Comparison of ENCODE assay signal across 8 cellular contexts in genomic region chr19:3671680-3672574, GRCh38. TPM values are rescaled to one million over a fixed set of nuclear protein-coding genes. Genes with fewer than 3 reads are reported as not detected.
DNase-seq lines count a peak whose midpoint lies in the region; ATAC-seq, FAIRE-seq and TF ChIP-seq lines count a peak whose summit lies in the region.

No MANE protein-coding gene starts in this region.

- peak overlapping the region; percentile 49 for H3K4me3 Mint-ChIP-seq in activated CD4-positive, alpha-beta T cell treated with anti-CD3 and anti-CD28 coated beads for 36 hours
- no peak overlapping the region for H3K4me3 Mint-ChIP-seq in activated CD4-positive, alpha-beta T cell treated with anti-CD3 and anti-CD28 coated beads, Interleukin-2, amount 10 ng/mL, durations not matched to agents 7 days and 5 days
- no peak overlapping the region for H3K4me3 Mint-ChIP-seq in astrocyte (ENCODE audit: unreplicated experiment)

- H3K4me2 ChIP-seq in astrocyte (ENCODE audit: low read length): peak overlapping the region; percentile 78

- H3K9ac ChIP-seq in astrocyte (ENCODE audit: low read length): peak overlapping the region; percentile 81
- peak overlapping the region in 1 of 2 donors; percentile 57 for H3K9ac ChIP-seq in mucosa of rectum (ENCODE audit: low read depth in 1 of 2, low read length in 2 of 2)

- peaks cover 23% of the 10 kb centered on the region for H3K4me1 Mint-ChIP-seq in activated CD4-positive, alpha-beta T cell treated with anti-CD3 and anti-CD28 coated beads for 36 hours
- peaks cover 18% of the 10 kb centered on the region for H3K4me1 Mint-ChIP-seq in activated CD4-positive, alpha-beta T cell treated with anti-CD3 and anti-CD28 coated beads, Interleukin-2, amount 10 ng/mL, durations not matched to agents 7 days and 5 days
- H3K4me1 Mint-ChIP-seq in astrocyte (ENCODE audit: low read depth, unreplicated experiment): peaks cover 20% of the 10 kb centered on the region

- H3K9me3 ChIP-seq in astrocyte (ENCODE audit: insufficient read depth, low read depth, low read length) (no peaks in the 10 kb centered on the region), mucosa of rectum (ENCODE audit: control insufficient read depth in 2 of 2, low read length in 2 of 2) (no peaks in the 10 kb centered on the region), thyroid gland (no peaks in the 10 kb centered on the region)

- no peaks in the 10 kb centered on the region for H3K27me3 Mint-ChIP-seq in activated CD4-positive, alpha-beta T cell treated with anti-CD3 and anti-CD28 coated beads for 36 hours
- no peaks in the 10 kb centered on the region for H3K27me3 Mint-ChIP-seq in activated CD4-positive, alpha-beta T cell treated with anti-CD3 and anti-CD28 coated beads, Interleukin-2, amount 10 ng/mL, durations not matched to agents 7 days and 5 days
- H3K27me3 Mint-ChIP-seq in astrocyte (ENCODE audit: low read depth, unreplicated experiment): no peaks in the 10 kb centered on the region

- ATAC-seq in activated CD4-positive, alpha-beta T cell treated with anti-CD3 and anti-CD28 coated beads for 36 hours: peak; percentile 79

- H3K27ac ChIP-seq in astrocyte (ENCODE audit: low read depth, low read length) (peak overlapping the region; percentile 82), mucosa of rectum (ENCODE audit: low read depth in 2 of 2, low read length in 2 of 2) (peak overlapping the region; percentile 77 to 87), thyroid gland (peak overlapping the region; percentile 91 to 95 (median 91))

- whole genome bisulfite sequencing in thyroid gland, 2 donors: 59 to 67% methylated on average over 31 to 39 of the region's 40 CpGs

- no peaks in the 10 kb centered on the region for H3K9me3 Mint-ChIP-seq in activated CD4-positive, alpha-beta T cell treated with anti-CD3 and anti-CD28 coated beads for 36 hours (ENCODE audit: low read depth)
- H3K9me3 Mint-ChIP-seq in activated CD4-positive, alpha-beta T cell treated with anti-CD3 and anti-CD28 coated beads, Interleukin-2, amount 10 ng/mL, durations not matched to agents 7 days and 5 days: no peaks in the 10 kb centered on the region
- H3K9me3 Mint-ChIP-seq in astrocyte (ENCODE audit: unreplicated experiment): no peaks in the 10 kb centered on the region

- no peaks in the 10 kb centered on the region for H3K36me3 Mint-ChIP-seq in activated CD4-positive, alpha-beta T cell treated with anti-CD3 and anti-CD28 coated beads for 36 hours (ENCODE audit: low read depth)
- no peaks in the 10 kb centered on the region for H3K36me3 Mint-ChIP-seq in activated CD4-positive, alpha-beta T cell treated with anti-CD3 and anti-CD28 coated beads, Interleukin-2, amount 10 ng/mL, durations not matched to agents 7 days and 5 days (ENCODE audit: low read depth)
- H3K36me3 Mint-ChIP-seq in astrocyte (ENCODE audit: low read depth, unreplicated experiment): peaks cover 4% of the 10 kb centered on the region

- no peak overlapping the region for H2AFZ ChIP-seq in astrocyte (ENCODE audit: low read depth, low read length)

- no peak for TF ChIP-seq POLR2A in thyroid gland (IDR thresholded peaks at IDR 0.05)

- peaks cover 58% of the 10 kb centered on the region for H4K20me1 ChIP-seq in astrocyte (ENCODE audit: insufficient read depth, low read length)

- intact Hi-C loops in activated CD4-positive, alpha-beta T cell treated with anti-CD3 and anti-CD28 coated beads for 36 hours (cut with DNase I, micrococcal nuclease): loop anchor here in 1 of 2 experiments (1.0 kb wide), 2 partner anchors 18 to 28 kb away; partner anchors contain the start of gene PIP5K1C
- intact Hi-C loops in thyroid gland (cut with DNase I): no loop called here

- H3K79me2 ChIP-seq in astrocyte (ENCODE audit: insufficient read depth, low read length): peaks cover 72% of the 10 kb centered on the region

- peak; percentile 66 for DNase-seq in activated CD4-positive, alpha-beta T cell treated with anti-CD3 and anti-CD28 coated beads for 36 hours
- no peak for DNase-seq in activated CD4-positive, alpha-beta T cell treated with anti-CD3 and anti-CD28 coated beads, Interleukin-2, amount 10 ng/mL, durations not matched to agents 7 days and 5 days
- peak; percentile 25 for DNase-seq in astrocyte (ENCODE audit: low read depth)
- DNase-seq in thyroid gland: no peak
- DNase-seq in COLO829 (ENCODE audit: low spot score): no peak
- DNase-seq in NCI-H1092 (lab: John Stamatoyannopoulos, UW): no peak
- DNase-seq in anterior cingulate cortex (lab: John Stamatoyannopoulos, UW): no peak

- POLR2A ChIA-PET in activated CD4-positive, alpha-beta T cell treated with anti-CD3 and anti-CD28 coated beads for 36 hours (lab: Charles Lee): interaction anchor here (0.7 to 1.0 kb wide), 2 partner anchors 19 to 28 kb away, joined by 3 to 5 read pairs; no protein-coding TSS in a partner anchor
- POLR2A ChIA-PET in activated CD4-positive, alpha-beta T cell treated with anti-CD3 and anti-CD28 coated beads, Interleukin-2, amount 10 ng/mL, durations not matched to agents 7 days and 5 days (lab: Charles Lee): no interaction called here

- H3K27me3 ChIP-seq in astrocyte (ENCODE audit: insufficient read depth, low read length): no peaks in the 10 kb centered on the region
- no peaks in the 10 kb centered on the region for H3K27me3 ChIP-seq in mucosa of rectum (ENCODE audit: control insufficient read depth in 2 of 2, insufficient read depth in 2 of 2, low read length in 2 of 2)
- no peaks in the 10 kb centered on the region for H3K27me3 ChIP-seq in thyroid gland

- no peak overlapping the region for H3K4me3 ChIP-seq in astrocyte (ENCODE audit: insufficient read depth, low read depth, low read length)
- H3K4me3 ChIP-seq in mucosa of rectum (ENCODE audit: low read length in 2 of 2): no peak overlapping the region
- H3K4me3 ChIP-seq in thyroid gland (replicated peaks in 1 of 3): peak overlapping the region in 1 of 3 donors; percentile 6

- CTCF ChIA-PET in activated CD4-positive, alpha-beta T cell treated with anti-CD3 and anti-CD28 coated beads for 36 hours (lab: Charles Lee): interaction anchor here (0.6 to 2.2 kb wide), 6 partner anchors 10 to 149 kb away, joined by 3 to 8 read pairs (median 3); partner anchors contain the start of gene PIP5K1C
- CTCF ChIA-PET in activated CD4-positive, alpha-beta T cell treated with anti-CD3 and anti-CD28 coated beads, Interleukin-2, amount 10 ng/mL, durations not matched to agents 7 days and 5 days (lab: Charles Lee): interaction anchor here (0.6 to 1.4 kb wide), 3 partner anchors 19 to 603 kb away, joined by 3 to 4 read pairs (median 4); partner anchors contain the start of gene PIP5K1C

- H3K36me3 ChIP-seq in astrocyte (ENCODE audit: insufficient read depth, low read length) (no peaks in the 10 kb centered on the region), mucosa of rectum (ENCODE audit: control insufficient read depth in 2 of 2, insufficient read depth in 2 of 2, low read length in 2 of 2) (no peaks in the 10 kb centered on the region), thyroid gland (no peaks in the 10 kb centered on the region)

- no peak overlapping the region for H3K27ac Mint-ChIP-seq in activated CD4-positive, alpha-beta T cell treated with anti-CD3 and anti-CD28 coated beads for 36 hours
- no peak overlapping the region for H3K27ac Mint-ChIP-seq in activated CD4-positive, alpha-beta T cell treated with anti-CD3 and anti-CD28 coated beads, Interleukin-2, amount 10 ng/mL, durations not matched to agents 7 days and 5 days
- H3K27ac Mint-ChIP-seq in astrocyte (ENCODE audit: unreplicated experiment): peak overlapping the region; percentile 62

- peaks cover 44% of the 10 kb centered on the region for H3K4me1 ChIP-seq in astrocyte (ENCODE audit: insufficient read depth, low read length)
- peaks cover 15 to 22% of the 10 kb centered on the region in 2 donors for H3K4me1 ChIP-seq in mucosa of rectum (ENCODE audit: control insufficient read depth in 2 of 2, insufficient read depth in 2 of 2, low read length in 2 of 2)
- peaks cover 6 to 31% of the 10 kb centered on the region in 2 donors for H3K4me1 ChIP-seq in thyroid gland

- no peak for TF ChIP-seq CTCF in astrocyte (IDR thresholded peaks at IDR 0.05; ENCODE audit: insufficient read depth, low read depth, low read length)
- TF ChIP-seq CTCF in thyroid gland (IDR thresholded peaks at IDR 0.05): no peak

- no peak for FAIRE-seq in astrocyte (lab: Jason Lieb, UNC)

RNA-seq across cellular contexts. Expression of gene PIP5K1C, which starts 28.3 kb away (rescaled TPM):
- total RNA-seq in activated CD4-positive, alpha-beta T cell treated with anti-CD3 and anti-CD28 coated beads for 36 hours: 10 to 100 TPM; 14.6 to 15.3 TPM
- total RNA-seq in activated CD4-positive, alpha-beta T cell treated with anti-CD3 and anti-CD28 coated beads, Interleukin-2, amount 10 ng/mL, durations not matched to agents 7 days and 5 days: 10 to 100 TPM; 18.7 to 19.5 TPM
- 42.0 and 44.2 TPM in 2 replicates for total RNA-seq in astrocyte
- 10 to 100 TPM; 23.2 to 42.4 (median 35.0) TPM for total RNA-seq in thyroid gland

RNA-seq across cellular contexts. Expression of gene TJP3, which starts 36.3 kb away (rescaled TPM):
- total RNA-seq in activated CD4-positive, alpha-beta T cell treated with anti-CD3 and anti-CD28 coated beads for 36 hours: 1 to 10 TPM; 1.0 to 2.7 TPM
- total RNA-seq in activated CD4-positive, alpha-beta T cell treated with anti-CD3 and anti-CD28 coated beads, Interleukin-2, amount 10 ng/mL, durations not matched to agents 7 days and 5 days: 1 to 10 TPM; 2.7 to 3.5 TPM
- total RNA-seq in astrocyte: 0.58 and 2.0 TPM in 2 replicates
- total RNA-seq in thyroid gland: 10 to 100 TPM; 29.7 to 43.7 (median 39.8) TPM

RNA-seq across cellular contexts. Expression of gene CACTIN, which starts 45.3 kb away (rescaled TPM):
- 10 to 100 TPM; 28.0 to 33.6 TPM for total RNA-seq in activated CD4-positive, alpha-beta T cell treated with anti-CD3 and anti-CD28 coated beads for 36 hours
- 10 to 100 TPM; 31.8 to 39.1 TPM for total RNA-seq in activated CD4-positive, alpha-beta T cell treated with anti-CD3 and anti-CD28 coated beads, Interleukin-2, amount 10 ng/mL, durations not matched to agents 7 days and 5 days
- total RNA-seq in astrocyte (22.0 and 26.7 TPM in 2 replicates), thyroid gland (10 to 100 TPM; 18.8 to 30.6 (median 24.5) TPM)

Comparison
In these comparisons a context has a peak if more than half of its experiments do, and no peak if none do; other contexts are left out.
1. DNase-seq: peak in activated CD4-positive, alpha-beta T cell treated with anti-CD3 and anti-CD28 coated beads for 36 hours (single experiment) and astrocyte (single experiment); none in activated CD4-positive, alpha-beta T cell treated with anti-CD3 and anti-CD28 coated beads, Interleukin-2, amount 10 ng/mL, durations not matched to agents 7 days and 5 days (single experiment), thyroid gland (0 of 2), COLO829 (single experiment), NCI-H1092 (single experiment) and anterior cingulate cortex (0 of 58).
2. RNA of gene TJP3, which starts 36.3 kb away (total RNA-seq): 29.7 to 43.7 TPM in thyroid gland; 2.7 to 3.5 TPM in activated CD4-positive, alpha-beta T cell treated with anti-CD3 and anti-CD28 coated beads, Interleukin-2, amount 10 ng/mL, durations not matched to agents 7 days and 5 days, 1.0 to 2.7 TPM in activated CD4-positive, alpha-beta T cell treated with anti-CD3 and anti-CD28 coated beads for 36 hours and 0.58 to 2.0 TPM in astrocyte; every median in the first group is over 4 times any median in the second.
3. Peak in every context shown above with its lines, with median percentiles within 50 percentile points of each other: H3K27ac ChIP-seq.